ENCODE assay signal across 12 cellular contexts in genomic region chr1:35047188-35047858, GRCh38. TPM values are rescaled to one million over a fixed set of nuclear protein-coding genes. Genes with fewer than 3 reads are reported as not detected.
DNase-seq lines count a peak whose midpoint lies in the region; ATAC-seq lines count a peak whose summit lies in the region.
"Had no signal": no experiment of that assay in that cellular context is flagged by ENCODE, and none has a peak within 500 bp of the region (broad histone marks: within the 10 kb centered on the region; RNA-seq: fewer than 3 reads in every experiment).

No MANE protein-coding gene starts in this region.

- no peaks in the 10 kb centered on the region for H3K4me1 Mint-ChIP-seq in T-helper 1 cell treated with Interleukin-12 subunit alpha and Interleukin-12 subunit beta and Interleukin-4 antibody, amounts not matched to agents 30 μg/mL and 1 μg/mL, for 36 hours (ENCODE audit: low read depth)
- peaks cover 8 to 10% of the 10 kb centered on the region in 2 donors for H3K4me1 Mint-ChIP-seq in stimulated activated naive B cell treated with anti-CD40 and anti-IgM and Interleukin-4, amounts not matched to agents 10 μg/mL and 1 μg/mL and 100 μg/mL, for 72 hours

- no peaks in the 10 kb centered on the region for H3K9me3 Mint-ChIP-seq in T-helper 1 cell treated with Interleukin-12 subunit alpha and Interleukin-12 subunit beta and Interleukin-4 antibody, amounts not matched to agents 30 μg/mL and 1 μg/mL, for 36 hours
- no peaks in the 10 kb centered on the region for H3K9me3 Mint-ChIP-seq in stimulated activated naive B cell treated with anti-CD40 and anti-IgM and Interleukin-4, amounts not matched to agents 10 μg/mL and 1 μg/mL and 100 μg/mL, for 72 hours
- H3K9me3 Mint-ChIP-seq: IgD-negative memory B cell had no signal

- peaks cover 12% of the 10 kb centered on the region for H3K4me1 ChIP-seq in SJSA1 (replicated peaks)

- H3K9me3 ChIP-seq in SJSA1 (replicated peaks), result no peaks in the 10 kb centered on the region
- H3K9me3 ChIP-seq: thoracic aorta had no signal

- peak overlapping the region; percentile 41 for H3K27ac ChIP-seq in SJSA1
- H3K27ac ChIP-seq: thoracic aorta had no signal

- no peaks in the 10 kb centered on the region for H3K36me3 ChIP-seq in SJSA1
- H3K36me3 ChIP-seq: thoracic aorta had no signal

- H3K27me3 Mint-ChIP-seq in T-helper 1 cell treated with Interleukin-12 subunit alpha and Interleukin-12 subunit beta and Interleukin-4 antibody, amounts not matched to agents 30 μg/mL and 1 μg/mL, for 36 hours (ENCODE audit: low read depth), result peaks cover 4% of the 10 kb centered on the region
- peaks cover 9 to 15% of the 10 kb centered on the region in 2 donors for H3K27me3 Mint-ChIP-seq in stimulated activated naive B cell treated with anti-CD40 and anti-IgM and Interleukin-4, amounts not matched to agents 10 μg/mL and 1 μg/mL and 100 μg/mL, for 72 hours

- no peak overlapping the region for H3K4me3 Mint-ChIP-seq in T-helper 1 cell treated with Interleukin-12 subunit alpha and Interleukin-12 subunit beta and Interleukin-4 antibody, amounts not matched to agents 30 μg/mL and 1 μg/mL, for 36 hours
- H3K4me3 Mint-ChIP-seq in stimulated activated naive B cell treated with anti-CD40 and anti-IgM and Interleukin-4, amounts not matched to agents 10 μg/mL and 1 μg/mL and 100 μg/mL, for 72 hours, result no peak overlapping the region
- H3K4me3 Mint-ChIP-seq: IgD-negative memory B cell had no signal

- H3K36me3 Mint-ChIP-seq in T-helper 1 cell treated with Interleukin-12 subunit alpha and Interleukin-12 subunit beta and Interleukin-4 antibody, amounts not matched to agents 30 μg/mL and 1 μg/mL, for 36 hours (ENCODE audit: low read depth), result no peaks in the 10 kb centered on the region
- no peaks in the 10 kb centered on the region for H3K36me3 Mint-ChIP-seq in stimulated activated naive B cell treated with anti-CD40 and anti-IgM and Interleukin-4, amounts not matched to agents 10 μg/mL and 1 μg/mL and 100 μg/mL, for 72 hours
- H3K36me3 Mint-ChIP-seq: IgD-negative memory B cell had no signal

- no peak overlapping the region for H3K4me3 ChIP-seq in SJSA1
- H3K4me3 ChIP-seq: lung, thoracic aorta had no signal

- H3K27me3 ChIP-seq in SJSA1 (replicated peaks), result no peaks in the 10 kb centered on the region

- H3K27ac Mint-ChIP-seq in T-helper 1 cell treated with Interleukin-12 subunit alpha and Interleukin-12 subunit beta and Interleukin-4 antibody, amounts not matched to agents 30 μg/mL and 1 μg/mL, for 36 hours, result peak overlapping the region; percentile 6
- no peak overlapping the region for H3K27ac Mint-ChIP-seq in stimulated activated naive B cell treated with anti-CD40 and anti-IgM and Interleukin-4, amounts not matched to agents 10 μg/mL and 1 μg/mL and 100 μg/mL, for 72 hours
- H3K27ac Mint-ChIP-seq: IgD-negative memory B cell had no signal

- DNase-seq in T-helper 1 cell (no peak), SJSA1 (ENCODE audit: low read depth in 1 of 2, low spot score in 2 of 2) (peak; percentile 53 to 78)
- DNase-seq in stimulated activated naive B cell treated with anti-CD40 and anti-IgM and Interleukin-4, amounts not matched to agents 10 μg/mL and 1 μg/mL and 100 μg/mL, for 72 hours, result no peak
- DNase-seq: NK-92 treated with Interleukin-12 subunit alpha and Interleukin-12 subunit beta, amount 100 ng/mL, for 24 hours had no signal

- peak; percentile 43 for ATAC-seq in esophagus mucosa
- ATAC-seq in stimulated activated naive B cell treated with anti-CD40 and anti-IgM and Interleukin-4, amounts not matched to agents 10 μg/mL and 1 μg/mL and 100 μg/mL, for 72 hours (replicated peaks), result peak; percentile 74 to 81
- no peak for ATAC-seq in HG02642 (IDR thresholded peaks at IDR 0.05; ENCODE audit: poor library complexity, unreplicated experiment)
- no peak for ATAC-seq in GM19463 (IDR thresholded peaks at IDR 0.05; ENCODE audit: unreplicated experiment)
- no peak for ATAC-seq in GM19452 (IDR thresholded peaks at IDR 0.05; ENCODE audit: unreplicated experiment)

RNA-seq across cellular contexts. Expression of gene ZMYM6, which starts 15.6 kb away (rescaled TPM):
- 10.2 and 11.9 TPM in 2 replicates for total RNA-seq in SJSA1 (2014; rRNA removed; shearing (Covaris generic))
- total RNA-seq in esophagus mucosa, result 14.9 TPM

RNA-seq across cellular contexts. Expression of gene ZMYM1, which starts 31.9 kb away (rescaled TPM):
- 12.6 and 25.3 TPM in 2 replicates for total RNA-seq in SJSA1 (2014; rRNA removed; shearing (Covaris generic))
- total RNA-seq in esophagus mucosa, result 17.5 TPM

Comparison
In these comparisons a context has a peak if more than half of its experiments do, and no peak if none do; other contexts are left out.
1. DNase-seq: peak in SJSA1 (2 of 2); none in T-helper 1 cell (0 of 5) and stimulated activated naive B cell treated with anti-CD40 and anti-IgM and Interleukin-4, amounts not matched to agents 10 μg/mL and 1 μg/mL and 100 μg/mL, for 72 hours (single experiment).
2. ATAC-seq: peak in esophagus mucosa (single experiment) and stimulated activated naive B cell treated with anti-CD40 and anti-IgM and Interleukin-4, amounts not matched to agents 10 μg/mL and 1 μg/mL and 100 μg/mL, for 72 hours (2 of 2); none in HG02642 (single experiment), GM19463 (single experiment) and GM19452 (single experiment).